Comparison of ENCODE assay signal across 8 cellular contexts in the genomic region with DNA sequence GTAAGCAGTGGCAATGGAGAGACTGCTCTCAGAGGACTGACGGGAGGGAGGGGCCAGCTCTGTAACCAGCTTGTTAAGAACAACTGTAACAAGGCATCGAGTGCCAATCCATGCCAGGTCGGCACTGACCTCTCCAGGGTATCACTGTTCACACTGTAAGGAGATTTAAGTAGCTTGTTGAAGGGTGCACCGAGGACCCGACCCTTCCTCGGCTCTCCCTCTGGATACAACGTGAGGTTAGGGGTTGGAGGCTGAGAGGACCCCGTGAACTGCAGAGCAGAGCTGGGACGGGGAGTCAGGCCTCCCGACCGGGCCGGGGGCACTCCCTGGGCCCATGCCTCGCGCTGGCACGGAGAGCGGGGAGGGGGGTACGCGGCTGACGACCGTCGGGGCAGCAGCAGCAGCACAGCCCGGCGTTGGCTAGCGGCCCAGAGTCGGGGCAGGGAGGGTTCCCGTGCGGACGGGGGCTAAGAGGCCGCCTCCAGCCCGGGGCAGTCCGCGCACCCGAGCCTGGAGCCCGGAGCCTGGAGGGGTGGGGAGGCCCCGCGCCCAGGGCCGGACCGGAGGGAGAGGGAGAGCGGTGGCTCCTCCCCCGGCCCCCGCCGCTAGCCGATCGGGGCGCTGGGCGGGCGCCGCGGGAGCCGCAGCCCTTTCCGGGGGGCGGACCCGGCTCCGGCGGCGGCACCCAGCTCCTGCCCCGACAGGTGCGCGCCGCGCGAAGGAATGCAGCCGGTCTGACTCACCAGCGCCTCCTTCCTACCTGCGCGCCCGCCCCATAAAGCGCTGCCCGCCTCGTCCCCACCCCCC. TPM values are rescaled to one million over a fixed set of nuclear protein-coding genes. Genes with fewer than 3 reads are reported as not detected.
DNase-seq lines count a peak whose midpoint lies in the region; ATAC-seq and TF ChIP-seq lines count a peak whose summit lies in the region.

TSS of gene ITGB4 (plus strand) at position 804 of the 807 bp plus-strand sequence. CDS start 3,245 bp downstream, outside the sequence.

- intact Hi-C loops in stomach (cut with DNase I; ENCODE audit: low total_unique reads), result no loop called here

- H3K9me2 ChIP-seq in neural cell (ENCODE audit: insufficient read depth, low read length), result no peaks in the 10 kb centered on the region

- TF ChIP-seq CTCF in neural cell (IDR thresholded peaks at IDR 0.05; ENCODE audit: poor library complexity, severe bottlenecking), result no peak
- peak in 1 of 7 experiments; percentile 33 for TF ChIP-seq CTCF in stomach (IDR thresholded peaks at IDR 0.05)

- H3K79me2 ChIP-seq in neural cell (replicated peaks; ENCODE audit: insufficient read depth, low read length), result no peaks in the 10 kb centered on the region

- no peak within 1 kb of the TSS for H3K9ac ChIP-seq in neural cell (ENCODE audit: low read length)

- H3K4me1 ChIP-seq in stomach, result peaks cover 17 to 41% (median 38%) of the 10 kb centered on the region in 4 donors

- peak; percentile 80 for ATAC-seq in esophagus mucosa

- peaks cover 40% of the 10 kb centered on the region for H3K27me3 ChIP-seq in neural cell (ENCODE audit: insufficient read depth, low read depth, low read length)
- H3K27me3 ChIP-seq in stomach, result peaks cover 0 to 64% (median 21%) of the 10 kb centered on the region in 3 donors

- H2AFZ ChIP-seq in neural cell (ENCODE audit: low read depth, low read length), result no peak within 1 kb of the TSS

- peak within 1 kb of the TSS; percentile 35 for H3K4me3 ChIP-seq in neural cell (ENCODE audit: low read length)
- peak within 1 kb of the TSS; percentile 43 to 60 (median 55) for H3K4me3 ChIP-seq in stomach

- H3F3A ChIP-seq in neural cell (ENCODE audit: insufficient read depth, low read length, poor library complexity, severe bottlenecking), result no peaks in the 10 kb centered on the region

- no peaks in the 10 kb centered on the region for H4K20me1 ChIP-seq in neural cell (ENCODE audit: insufficient read depth)

- TF ChIP-seq EP300 in neural cell (conservative IDR thresholded peaks at IDR 0.05; ENCODE audit: poor library complexity, severe bottlenecking) (no peak), stomach (IDR thresholded peaks at IDR 0.05) (no peak)

- TF ChIP-seq RAD21 in neural cell (conservative IDR thresholded peaks at IDR 0.05), result no peak

- no peaks in the 10 kb centered on the region for H3K36me3 ChIP-seq in neural cell (ENCODE audit: insufficient read depth, low read length)
- peaks cover 6 to 20% (median 15%) of the 10 kb centered on the region in 4 donors for H3K36me3 ChIP-seq in stomach

- 1 to 3% (median 2%) methylated on average over 42 to 70 of the region's 70 CpGs for WGBS in stomach, 5 donors

- peak in 1 of 4 donors; percentile 33 for TF ChIP-seq POLR2A in stomach (IDR thresholded peaks at IDR 0.05)

- H3K27ac ChIP-seq in neural cell (ENCODE audit: low read length), result no peak within 1 kb of the TSS
- H3K27ac ChIP-seq in stomach, result peak within 1 kb of the TSS; percentile 85 to 92 (median 90)

- DNase-seq in EL, result peak; percentile 39
- peak; percentile 44 for DNase-seq in NCI-H146 treated with DMSO at 0.1 percent for 48 hours (lab: John Stamatoyannopoulos, UW; ENCODE audit: unreplicated experiment)
- DNase-seq in activated T-cell treated with anti-CD3 and anti-CD28 coated beads for 4 hours, result peak; percentile 38
- DNase-seq in stomach, result peak; percentile 91
- DNase-seq in cerebellar nuclear complex (lab: John Stamatoyannopoulos, UW), result no peak
- DNase-seq in NCI-H2107 treated with DMSO at 0.1 percent for 48 hours (lab: John Stamatoyannopoulos, UW; ENCODE audit: unreplicated experiment), result no peak

- no peak within 1 kb of the TSS for H3K4me2 ChIP-seq in neural cell (ENCODE audit: low read length)

- no peaks in the 10 kb centered on the region for H3K9me3 ChIP-seq in neural cell (ENCODE audit: low read length)
- H3K9me3 ChIP-seq in stomach, result no peaks in the 10 kb centered on the region

TF ChIP-seq in neural cell, 6 proteins besides CTCF, POLR2A, EP300 and RAD21:
- TF ChIP-seq TAF1 (IDR thresholded peaks at IDR 0.05; ENCODE audit: low read depth) (no peak), SMC3 (conservative IDR thresholded peaks at IDR 0.05; ENCODE audit: poor library complexity) (no peak), EZH2 (IDR thresholded peaks at IDR 0.05; ENCODE audit: borderline replicate concordance, insufficient read depth, low read length, poor library complexity, severe bottlenecking) (no peak), REST (IDR thresholded peaks at IDR 0.05; ENCODE audit: borderline replicate concordance) (no peak), MXI1 (conservative IDR thresholded peaks at IDR 0.05; ENCODE audit: poor library complexity, severe bottlenecking) (no peak), POLR2AphosphoS5 (IDR thresholded peaks at IDR 0.05) (no peak)

RNA-seq across cellular contexts. Expression of gene ITGB4, which starts in this region (rescaled TPM):
- total RNA-seq in esophagus mucosa, result 134 TPM
- not detected in 2 replicates for polyA plus RNA-seq in neural cell
- not detected in 2 replicates for polyA minus RNA-seq in neural cell
- 100 to 1,000 TPM in 4 of 5 donors, 10 to 100 TPM in 1; 66.8 to 137 (median 132) TPM for total RNA-seq in stomach
- 10 to 100 TPM; 33.6 to 66.1 (median 60.3) TPM for polyA plus RNA-seq in stomach

Comparison
In these comparisons a context has a peak if more than half of its experiments do, and no peak if none do; other contexts are left out.
1. RNA of gene ITGB4 (polyA plus RNA-seq): 33.6 to 66.1 TPM in stomach; not detected in neural cell; every median in the first group is over 10 times any median in the second.
2. DNase-seq: peak in EL (single experiment), NCI-H146 treated with DMSO at 0.1 percent for 48 hours (single experiment), activated T-cell treated with anti-CD3 and anti-CD28 coated beads for 4 hours (single experiment) and stomach (single experiment); none in cerebellar nuclear complex (0 of 2) and NCI-H2107 treated with DMSO at 0.1 percent for 48 hours (single experiment).